ENCODE assay signal across 10 cellular contexts in the genomic region with DNA sequence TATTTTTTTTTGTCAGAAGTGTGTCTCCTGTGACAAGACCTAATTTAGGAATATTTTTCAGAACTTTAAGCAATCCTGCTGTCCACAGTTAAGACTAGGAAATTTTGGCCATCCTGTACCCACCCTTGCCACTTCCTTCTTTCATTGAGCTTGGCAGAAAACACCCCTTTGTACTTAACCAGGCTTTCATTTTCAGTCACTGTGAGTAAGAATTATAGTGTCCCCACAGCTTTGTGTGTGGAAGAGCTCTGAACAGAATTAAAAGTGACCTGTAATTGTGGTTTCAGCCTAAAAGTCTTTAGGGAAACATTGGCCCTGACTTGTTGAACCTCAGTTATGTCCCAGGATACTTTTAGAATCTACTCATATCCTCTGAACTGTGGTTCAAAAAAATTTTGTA.
DNase-seq lines count a peak whose midpoint lies in the region; ATAC-seq and TF ChIP-seq lines count a peak whose summit lies in the region.
"Had no signal": no experiment of that assay in that cellular context is flagged by ENCODE, and none has a peak within 500 bp of the region (broad histone marks: within the 10 kb centered on the region; RNA-seq: fewer than 3 reads in every experiment).

No MANE protein-coding gene starts in this region.

- peaks cover 10% of the 10 kb centered on the region for H3K4me1 Mint-ChIP-seq in stimulated activated naive CD8-positive, alpha-beta T cell treated with anti-CD3 and anti-CD28 coated beads, Interleukin-15, amount 100 ng/mL, for 72 hours
- peaks cover 2% of the 10 kb centered on the region for H3K4me1 Mint-ChIP-seq in T-helper 2 cell treated with Interferon-gamma antibody and Interleukin-4, amounts not matched to agents 5 μg/mL and 100 μg/mL, for 36 hours (ENCODE audit: low read depth)

- no peaks in the 10 kb centered on the region for H3K36me3 ChIP-seq in breast epithelium
- H3K36me3 ChIP-seq: prostate gland had no signal

- no peak overlapping the region for H3K4me3 Mint-ChIP-seq in stimulated activated naive CD8-positive, alpha-beta T cell treated with anti-CD3 and anti-CD28 coated beads, Interleukin-15, amount 100 ng/mL, for 72 hours
- H3K4me3 Mint-ChIP-seq in T-helper 2 cell treated with Interferon-gamma antibody and Interleukin-4, amounts not matched to agents 5 μg/mL and 100 μg/mL, for 36 hours: no peak overlapping the region

- H3K27me3 Mint-ChIP-seq in stimulated activated naive CD8-positive, alpha-beta T cell treated with anti-CD3 and anti-CD28 coated beads, Interleukin-15, amount 100 ng/mL, for 72 hours: no peaks in the 10 kb centered on the region
- no peaks in the 10 kb centered on the region for H3K27me3 Mint-ChIP-seq in T-helper 2 cell treated with Interferon-gamma antibody and Interleukin-4, amounts not matched to agents 5 μg/mL and 100 μg/mL, for 36 hours (ENCODE audit: low read depth)

- TF ChIP-seq POLR2A in breast epithelium (IDR thresholded peaks at IDR 0.05): no peak

- intact Hi-C loops in breast epithelium (cut with DNase I; ENCODE audit: low total_unique reads): no loop called here

- no peak for DNase-seq in stimulated activated naive CD8-positive, alpha-beta T cell treated with anti-CD3 and anti-CD28 coated beads, Interleukin-15, amount 100 ng/mL, for 72 hours
- no peak for DNase-seq in stimulated activated naive CD8-positive, alpha-beta T cell treated with anti-CD3 and anti-CD28 coated beads, Interleukin-15, Interleukin-2, amounts not matched to agents 100 U/mL and 50 U/mL, for 24 hours
- peak; percentile 18 for DNase-seq in HT1080 (ENCODE audit: low read depth)
- DNase-seq in NOMO-1 treated with dmso at 0.1 percent for 144 hours (lab: John Stamatoyannopoulos, UW; ENCODE audit: unreplicated experiment): no peak
- DNase-seq in T-helper 2 cell treated with Interferon-gamma antibody and Interleukin-4, amounts not matched to agents 5 μg/mL and 100 μg/mL, for 36 hours (ENCODE audit: low spot score): no peak
- no peak for DNase-seq in HK-2 (ENCODE audit: unreplicated experiment)
- DNase-seq in breast epithelium (ENCODE audit: low spot score in 2 of 2): no peak
- DNase-seq: SHP77 treated with DMSO at 0.1 percent for 48 hours had no signal

- no peaks in the 10 kb centered on the region for H3K4me1 ChIP-seq in breast epithelium
- H3K4me1 ChIP-seq: prostate gland had no signal

- H3K4me3 ChIP-seq in breast epithelium: no peak overlapping the region
- H3K4me3 ChIP-seq: prostate gland had no signal

- peaks cover 0 to 3% of the 10 kb centered on the region in 2 donors for H3K9me3 Mint-ChIP-seq in stimulated activated naive CD8-positive, alpha-beta T cell treated with anti-CD3 and anti-CD28 coated beads, Interleukin-15, amount 100 ng/mL, for 72 hours
- H3K9me3 Mint-ChIP-seq in T-helper 2 cell treated with Interferon-gamma antibody and Interleukin-4, amounts not matched to agents 5 μg/mL and 100 μg/mL, for 36 hours: no peaks in the 10 kb centered on the region

- H3K27me3 ChIP-seq in breast epithelium: no peaks in the 10 kb centered on the region

- no peak for TF ChIP-seq CTCF in breast epithelium (IDR thresholded peaks at IDR 0.05)

- H3K27ac Mint-ChIP-seq in stimulated activated naive CD8-positive, alpha-beta T cell treated with anti-CD3 and anti-CD28 coated beads, Interleukin-15, amount 100 ng/mL, for 72 hours: no peak overlapping the region
- H3K27ac Mint-ChIP-seq in T-helper 2 cell treated with Interferon-gamma antibody and Interleukin-4, amounts not matched to agents 5 μg/mL and 100 μg/mL, for 36 hours: no peak overlapping the region

- no peaks in the 10 kb centered on the region for H3K9me3 ChIP-seq in breast epithelium
- H3K9me3 ChIP-seq: prostate gland had no signal

- H3K36me3 Mint-ChIP-seq in T-helper 2 cell treated with Interferon-gamma antibody and Interleukin-4, amounts not matched to agents 5 μg/mL and 100 μg/mL, for 36 hours (ENCODE audit: low read depth): no peaks in the 10 kb centered on the region

- ATAC-seq in stimulated activated naive CD8-positive, alpha-beta T cell treated with anti-CD3 and anti-CD28 coated beads, Interleukin-15, amount 100 ng/mL, for 72 hours: peak; percentile 86
- no peak for ATAC-seq in stimulated activated naive CD8-positive, alpha-beta T cell treated with anti-CD3 and anti-CD28 coated beads, Interleukin-15, Interleukin-2, amounts not matched to agents 100 U/mL and 50 U/mL, for 24 hours
- peak; percentile 74 for ATAC-seq in HG02759 (IDR thresholded peaks at IDR 0.05; ENCODE audit: unreplicated experiment)

- no peak overlapping the region for H3K27ac ChIP-seq in breast epithelium
- H3K27ac ChIP-seq: prostate gland had no signal
